ENCODE assay signal across 1 cellular context in genomic region chr4:184315675-184316359, GRCh38.
TF ChIP-seq lines count a peak whose summit lies in the region.

No MANE protein-coding gene starts in this region.

TF ChIP-seq in GM12878, 131 proteins besides CTCF, POLR2A, EP300 and RAD21:
- no peak for TF ChIP-seq ZBED1 (IDR thresholded peaks at IDR 0.05; ENCODE audit: borderline replicate concordance)
- peak; percentile 42; the same call in 1 of the 2 replicates for TF ChIP-seq POLR2AphosphoS5 (IDR thresholded peaks at IDR 0.05; ENCODE audit: low read length)
- TF ChIP-seq ZNF592 (IDR thresholded peaks at IDR 0.05) = no peak
- peak; percentile 40; the same call in 1 of the 2 replicates for TF ChIP-seq ZNF687 (IDR thresholded peaks at IDR 0.05)
- TF ChIP-seq RCOR1 (conservative IDR thresholded peaks at IDR 0.05; ENCODE audit: low read depth, low read length) = no peak
- no peak for TF ChIP-seq ZNF207 (IDR thresholded peaks at IDR 0.05; ENCODE audit: borderline replicate concordance)
- TF ChIP-seq E4F1 (IDR thresholded peaks at IDR 0.05; ENCODE audit: borderline replicate concordance, partially characterized antibody) = no peak
- TF ChIP-seq IKZF1 (conservative IDR thresholded peaks at IDR 0.05) = peak; percentile 30; the same call in 1 of the 2 replicates
- TF ChIP-seq ZBTB40 (IDR thresholded peaks at IDR 0.05; ENCODE audit: borderline replicate concordance) = no peak
- peak; percentile 77; the same call in 1 of the 2 replicates for TF ChIP-seq HDGF (IDR thresholded peaks at IDR 0.05)
